16 cellular contexts compared by ENCODE assay signal in the genomic region with DNA sequence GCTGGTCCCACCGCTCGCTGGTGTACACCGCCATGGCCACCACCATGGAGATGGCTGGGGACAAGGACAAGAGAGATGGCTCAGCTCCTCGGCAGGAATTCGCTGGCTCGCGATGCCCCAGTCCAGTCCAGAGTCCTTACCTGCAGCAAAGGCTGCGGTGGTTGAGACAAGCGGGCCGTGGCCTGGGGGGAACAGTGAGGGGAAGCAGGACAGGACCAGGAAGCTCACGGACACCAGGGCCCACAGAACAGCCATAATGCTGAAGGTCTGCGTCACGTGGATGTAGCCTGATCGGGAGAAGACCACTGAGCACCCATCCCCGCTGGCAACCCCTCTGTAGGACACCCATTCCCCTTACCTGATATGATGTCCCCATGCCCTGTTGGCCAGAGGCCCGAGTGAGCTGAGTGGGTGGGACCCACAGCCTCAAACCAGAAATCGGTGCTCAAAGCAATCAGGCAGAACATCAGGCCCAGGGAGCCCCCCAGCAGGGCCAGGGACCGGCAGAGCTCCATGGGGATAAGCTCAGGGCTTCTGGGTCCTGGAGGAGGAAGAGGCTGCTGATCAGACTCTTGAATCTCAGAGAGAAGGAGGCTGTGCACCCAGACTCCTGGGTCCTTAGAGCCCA. TPM values are rescaled to one million over a fixed set of nuclear protein-coding genes. Genes with fewer than 3 reads are reported as not detected.
DNase-seq lines count a peak whose midpoint lies in the region; ATAC-seq, FAIRE-seq and TF ChIP-seq lines count a peak whose summit lies in the region.
"Had no signal": no experiment of that assay in that cellular context is flagged by ENCODE, and none has a peak within 500 bp of the region (broad histone marks: within the 10 kb centered on the region; RNA-seq: fewer than 3 reads in every experiment).

No MANE protein-coding gene starts in this region.

- ATAC-seq in activated naive CD4-positive, alpha-beta T cell treated with anti-CD3 and anti-CD28 coated beads, Interleukin-2, amount 50 U/mL, for 72 hours, result no peak
- ATAC-seq in naive thymus-derived CD8-positive, alpha-beta T cell, result no peak
- ATAC-seq in HG03442 (IDR thresholded peaks at IDR 0.05; ENCODE audit: unreplicated experiment), result no peak
- no peak for ATAC-seq in pancreas

- DNase-seq in CD14-positive monocyte (ENCODE audit: low spot score) (no peak), GM12865 (ENCODE audit: low read depth) (no peak), superior temporal gyrus (ENCODE audit: extremely low spot score) (no peak), globus pallidus (ENCODE audit: low spot score) (no peak), pancreas (no peak)
- DNase-seq in activated naive CD4-positive, alpha-beta T cell treated with anti-CD3 and anti-CD28 coated beads, Interleukin-2, amount 50 U/mL, for 72 hours (ENCODE audit: low spot score in 2 of 2), result no peak
- DNase-seq in naive thymus-derived CD8-positive, alpha-beta T cell, result no peak
- DNase-seq: COR-L47, HCEC 1CT, NCI-H2107, SJCRH30 had no signal

- H3K9me3 Mint-ChIP-seq in CD14-positive monocyte, result peaks cover 0 to 1% (median 0%) of the 10 kb centered on the region in 7 donors
- peaks cover 4 to 7% of the 10 kb centered on the region in 2 donors for H3K9me3 Mint-ChIP-seq in activated naive CD4-positive, alpha-beta T cell treated with anti-CD3 and anti-CD28 coated beads, Interleukin-2, amount 50 U/mL, for 72 hours
- H3K9me3 Mint-ChIP-seq in naive thymus-derived CD8-positive, alpha-beta T cell, result no peaks in the 10 kb centered on the region

- no peak for TF ChIP-seq CTCF in CD14-positive monocyte (IDR thresholded peaks at IDR 0.05)
- no peak for TF ChIP-seq CTCF in GM12865 (IDR thresholded peaks at IDR 0.05; ENCODE audit: insufficient read depth, low read depth, low read length, missing control alignments)
- no peak for TF ChIP-seq CTCF in pancreas (IDR thresholded peaks at IDR 0.05)

- no peak for FAIRE-seq in pancreas (lab: Jason Lieb, UNC)

- H3K4me1 ChIP-seq in pancreas, result no peaks in the 10 kb centered on the region
- H3K4me1 ChIP-seq: breast epithelium had no signal

- H3K4me1 Mint-ChIP-seq in CD14-positive monocyte, result peaks cover 71% of the 10 kb centered on the region
- peaks cover 48 to 83% (median 80%) of the 10 kb centered on the region in 4 donors for H3K4me1 Mint-ChIP-seq in naive thymus-derived CD8-positive, alpha-beta T cell

- H3K9me3 ChIP-seq in pancreas, result no peaks in the 10 kb centered on the region
- H3K9me3 ChIP-seq: breast epithelium, SJCRH30 had no signal

- peak overlapping the region; percentile 24 for H3K4me3 ChIP-seq in GM12865 (ENCODE audit: low read depth, low read length)
- H3K4me3 ChIP-seq in pancreas, result no peak overlapping the region
- H3K4me3 ChIP-seq: breast epithelium, SJCRH30 had no signal

- intact Hi-C loops in CD14-positive monocyte (cut with micrococcal nuclease), result no loop called here
- intact Hi-C loops in pancreas (cut with DNase I), result no loop called here

- H3K27me3 Mint-ChIP-seq in CD14-positive monocyte (ENCODE audit: low read depth in 3 of 3), result peaks cover 0 to 2% (median 0%) of the 10 kb centered on the region in 3 donors
- H3K27me3 Mint-ChIP-seq in naive thymus-derived CD8-positive, alpha-beta T cell, result no peaks in the 10 kb centered on the region

- no peaks in the 10 kb centered on the region for H3K27me3 ChIP-seq in pancreas
- H3K27me3 ChIP-seq: breast epithelium, SJCRH30 had no signal

- POLR2A ChIA-PET in naive thymus-derived CD8-positive, alpha-beta T cell (lab: Charles Lee), result interaction anchor here (0.7 to 1.6 kb wide), 3 partner anchors 17 to 33 kb away, joined by 3 to 4 read pairs (median 4); no protein-coding TSS in a partner anchor

- no peak overlapping the region for H3K27ac ChIP-seq in pancreas
- H3K27ac ChIP-seq: breast epithelium, SJCRH30 had no signal

- H3K4me3 Mint-ChIP-seq in CD14-positive monocyte, result peak overlapping the region; percentile 59 to 73
- H3K4me3 Mint-ChIP-seq in naive thymus-derived CD8-positive, alpha-beta T cell, result peak overlapping the region; percentile 65 to 100 (median 78)

- peaks cover 0 to 1% of the 10 kb centered on the region in 2 donors for H3K36me3 Mint-ChIP-seq in CD14-positive monocyte
- peaks cover 11 to 47% of the 10 kb centered on the region in 2 donors for H3K36me3 Mint-ChIP-seq in activated naive CD4-positive, alpha-beta T cell treated with anti-CD3 and anti-CD28 coated beads, Interleukin-2, amount 50 U/mL, for 72 hours
- no peaks in the 10 kb centered on the region for H3K36me3 Mint-ChIP-seq in naive thymus-derived CD8-positive, alpha-beta T cell

- H3K27ac Mint-ChIP-seq in CD14-positive monocyte, result peak overlapping the region; percentile 25 to 89 (median 82)
- H3K27ac Mint-ChIP-seq in activated naive CD4-positive, alpha-beta T cell treated with anti-CD3 and anti-CD28 coated beads, Interleukin-2, amount 50 U/mL, for 72 hours, result peak overlapping the region; percentile 85 to 88
- H3K27ac Mint-ChIP-seq in naive thymus-derived CD8-positive, alpha-beta T cell, result peak overlapping the region; percentile 89 to 98 (median 94)

- no peaks in the 10 kb centered on the region for H3K36me3 ChIP-seq in pancreas
- H3K36me3 ChIP-seq: breast epithelium, SJCRH30 had no signal

- WGBS in pancreas, 2 donors, result 64 to 71% methylated on average over 18 of the region's 18 CpGs

RNA-seq across cellular contexts. Expression of gene NKG7, which starts 0.3 kb away (rescaled TPM):
- polyA plus RNA-seq in CD14-positive monocyte, result 10 to 100 TPM; 16.4 to 19.9 TPM
- 10 to 100 TPM; 63.9 to 92.4 TPM for total RNA-seq in activated naive CD4-positive, alpha-beta T cell treated with anti-CD3 and anti-CD28 coated beads, Interleukin-2, amount 50 U/mL, for 72 hours
- total RNA-seq in naive thymus-derived CD8-positive, alpha-beta T cell, result 1 to 10 TPM; 3.8 to 5.6 TPM
- 1,000 to 10,000 TPM in 1 of 3 donors, 10 to 100 TPM in 2; 41.7 to 1,629 (median 63.8) TPM for polyA plus RNA-seq in naive thymus-derived CD8-positive, alpha-beta T cell
- 1 to 10 TPM in 3 of 6 donors, under 1 TPM in 1, not detected in 2; 0.98 to 2.1 (median 1.3) TPM for total RNA-seq in pancreas
- under 1 TPM; 0.56 to 0.80 TPM for polyA plus RNA-seq in pancreas
- total RNA-seq: kidney epithelial cell, M059J, renal cortical epithelial cell, SJCRH30 had no signal

RNA-seq across cellular contexts. Expression of gene CLDND2, which starts 3.3 kb away (rescaled TPM):
- polyA plus RNA-seq in CD14-positive monocyte (not detected), pancreas (1 to 10 TPM; 4.3 to 7.7 TPM)
- total RNA-seq in activated naive CD4-positive, alpha-beta T cell treated with anti-CD3 and anti-CD28 coated beads, Interleukin-2, amount 50 U/mL, for 72 hours, result 1 to 10 TPM; 1.8 to 4.7 TPM
- total RNA-seq in naive thymus-derived CD8-positive, alpha-beta T cell, result 1 to 10 TPM in 1 of 2 experiments, under 1 TPM in 1; 0.73 to 1.7 TPM
- not detected for polyA plus RNA-seq in naive thymus-derived CD8-positive, alpha-beta T cell
- 1 to 10 TPM in 1 of 6 donors, under 1 TPM in 4, not detected in 1; 0.46 to 1.5 (median 0.61) TPM for total RNA-seq in pancreas
- total RNA-seq: breast epithelium, kidney epithelial cell, M059J, renal cortical epithelial cell, SJCRH30 had no signal

RNA-seq across cellular contexts. Expression of gene ETFB, which starts 5.9 kb away (rescaled TPM):
- polyA plus RNA-seq in CD14-positive monocyte, result 10 to 100 TPM; 51.0 to 63.0 TPM
- total RNA-seq in activated naive CD4-positive, alpha-beta T cell treated with anti-CD3 and anti-CD28 coated beads, Interleukin-2, amount 50 U/mL, for 72 hours, result 100 to 1,000 TPM; 147 to 153 TPM
- 10 to 100 TPM; 46.2 to 48.1 TPM for total RNA-seq in naive thymus-derived CD8-positive, alpha-beta T cell
- polyA plus RNA-seq in naive thymus-derived CD8-positive, alpha-beta T cell, result 100 to 1,000 TPM in 1 of 3 donors, 10 to 100 TPM in 2; 85.8 to 104 (median 91.5) TPM
- 10 to 100 TPM; 34.0 to 50.2 (median 45.0) TPM for total RNA-seq in pancreas
- 10 to 100 TPM; 56.3 to 77.4 TPM for polyA plus RNA-seq in pancreas

RNA-seq across cellular contexts. Expression of gene LIM2, which starts 15.6 kb away (rescaled TPM):
- not detected for polyA plus RNA-seq in CD14-positive monocyte
- total RNA-seq in activated naive CD4-positive, alpha-beta T cell treated with anti-CD3 and anti-CD28 coated beads, Interleukin-2, amount 50 U/mL, for 72 hours, result 1 to 10 TPM in 1 of 2 donors, not detected in 1; 1.2 TPM
- total RNA-seq in naive thymus-derived CD8-positive, alpha-beta T cell, result not detected
- polyA plus RNA-seq in naive thymus-derived CD8-positive, alpha-beta T cell, result under 1 TPM in 1 of 3 donors, not detected in 2; 0.68 TPM
- not detected for total RNA-seq in pancreas
- not detected for polyA plus RNA-seq in pancreas
- total RNA-seq: breast epithelium, kidney epithelial cell, M059J, renal cortical epithelial cell, SJCRH30 had no signal

RNA-seq across cellular contexts. Expression of gene C19orf84, which starts 18.3 kb away (rescaled TPM):
- not detected for polyA plus RNA-seq in CD14-positive monocyte
- total RNA-seq in activated naive CD4-positive, alpha-beta T cell treated with anti-CD3 and anti-CD28 coated beads, Interleukin-2, amount 50 U/mL, for 72 hours, result not detected
- total RNA-seq in naive thymus-derived CD8-positive, alpha-beta T cell, result not detected
- not detected for polyA plus RNA-seq in naive thymus-derived CD8-positive, alpha-beta T cell
- total RNA-seq in pancreas, result not detected
- not detected for polyA plus RNA-seq in pancreas
- total RNA-seq: breast epithelium, kidney epithelial cell, M059J, renal cortical epithelial cell, SJCRH30 had no signal

Comparison
In these comparisons a context has a peak if more than half of its experiments do, and no peak if none do; other contexts are left out.
1. RNA of gene NKG7, which starts 0.3 kb away (total RNA-seq): 63.9 to 92.4 TPM in activated naive CD4-positive, alpha-beta T cell treated with anti-CD3 and anti-CD28 coated beads, Interleukin-2, amount 50 U/mL, for 72 hours; 3.8 to 5.6 TPM in naive thymus-derived CD8-positive, alpha-beta T cell and 0.98 to 2.1 TPM in pancreas; every median in the first group is over 4 times any median in the second.
2. Peak in every context shown above with its lines, with median percentiles within 50 percentile points of each other: H3K27ac Mint-ChIP-seq.